1 cellular context compared by ENCODE assay signal in the genomic region with DNA sequence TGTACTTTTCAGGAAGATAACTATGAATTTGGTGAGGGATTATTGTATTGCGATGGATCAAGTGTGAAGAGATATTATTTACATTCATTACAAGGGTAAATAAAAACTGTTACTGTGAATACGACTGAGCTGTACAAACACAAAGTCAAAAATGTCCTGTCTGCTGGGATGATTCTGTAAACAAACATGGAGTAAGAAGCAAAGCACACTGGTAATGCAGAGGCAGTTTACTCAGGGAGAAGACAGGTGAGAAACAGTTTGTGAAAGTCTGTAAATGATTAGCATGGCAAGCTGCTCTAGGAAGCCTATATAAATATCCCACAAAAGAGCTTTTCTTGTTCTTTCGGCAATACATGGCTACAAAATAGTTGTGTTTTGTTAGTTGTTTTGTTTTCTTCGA.
TF ChIP-seq lines count a peak whose summit lies in the region.

No MANE protein-coding gene starts in this region.

TF ChIP-seq in GM23338, 12 proteins besides CTCF, POLR2A, EP300 and RAD21 (continued from another document):
- TF ChIP-seq NANOG (IDR thresholded peaks at IDR 0.05; ENCODE audit: borderline replicate concordance) (no peak), CREB1 (CRISPR knock-in tag; IDR thresholded peaks at IDR 0.05; ENCODE audit: low read depth) (no peak), POLR2AphosphoS5 (IDR thresholded peaks at IDR 0.05; ENCODE audit: low read depth) (no peak), ZNF331 (CRISPR knock-in tag; IDR thresholded peaks at IDR 0.05; ENCODE audit: low read depth) (no peak), ETS1 (IDR thresholded peaks at IDR 0.05) (no peak), EZH2 (IDR thresholded peaks at IDR 0.05; ENCODE audit: low read depth, unreplicated experiment) (no peak), REST (IDR thresholded peaks at IDR 0.05; ENCODE audit: unreplicated experiment) (no peak), JUNB (IDR thresholded peaks at IDR 0.05; ENCODE audit: unreplicated experiment) (no peak), ZNF462 (CRISPR knock-in tag; IDR thresholded peaks at IDR 0.05) (no peak), STAT1 (IDR thresholded peaks at IDR 0.05; ENCODE audit: unreplicated experiment) (no peak)
